ENCODE assay signal across 8 cellular contexts in the genomic region with DNA sequence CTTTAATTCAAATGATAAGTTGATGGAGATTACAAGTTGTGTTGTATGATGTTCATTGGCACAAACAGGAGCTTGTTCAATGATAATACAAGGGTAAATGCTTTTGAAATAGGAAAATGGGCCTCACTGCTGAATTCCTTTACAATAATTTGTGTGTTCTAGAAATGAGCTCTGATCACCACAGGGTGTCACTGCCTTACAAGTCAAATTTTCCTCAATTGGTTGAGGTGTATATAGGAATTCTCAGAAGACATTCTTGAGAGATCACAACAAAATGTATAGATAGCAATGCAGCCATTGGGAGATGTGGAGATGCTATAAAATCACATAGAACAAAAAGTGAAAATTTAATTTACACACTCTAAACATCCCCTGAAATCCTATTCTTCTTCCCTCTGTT. TPM values are rescaled to one million over a fixed set of nuclear protein-coding genes. Genes with fewer than 3 reads are reported as not detected.
DNase-seq lines count a peak whose midpoint lies in the region; ATAC-seq lines count a peak whose summit lies in the region.

No MANE protein-coding gene starts in this region.

- H3K36me3 Mint-ChIP-seq in activated naive CD4-positive, alpha-beta T cell treated with anti-CD3 and anti-CD28 coated beads for 36 hours (ENCODE audit: low read depth) = no peaks in the 10 kb centered on the region

- H3K4me1 Mint-ChIP-seq in activated naive CD4-positive, alpha-beta T cell treated with anti-CD3 and anti-CD28 coated beads for 36 hours (ENCODE audit: low read depth) = peaks cover 10% of the 10 kb centered on the region

- DNase-seq in activated naive CD4-positive, alpha-beta T cell treated with anti-CD3 and anti-CD28 coated beads for 36 hours = peak; percentile 32
- DNase-seq in activated naive CD4-positive, alpha-beta T cell (lab: John Stamatoyannopoulos, UW) = no peak
- DNase-seq in NCI-H1105 treated with DMSO at 0.1 percent for 48 hours (lab: John Stamatoyannopoulos, UW) (peak; percentile 0), cerebellar cortex (ENCODE audit: low spot score) (peak; percentile 4), pons (ENCODE audit: low spot score) (peak; percentile 34), GOT3 (lab: John Stamatoyannopoulos, UW) (no peak)

- intact Hi-C loops in activated naive CD4-positive, alpha-beta T cell treated with anti-CD3 and anti-CD28 coated beads for 36 hours (cut with micrococcal nuclease) = loop anchor here (1.0 to 10.0 kb wide), 6 partner anchors 101 to 697 kb away; no protein-coding TSS in a partner anchor

- no peak overlapping the region for H3K4me3 Mint-ChIP-seq in activated naive CD4-positive, alpha-beta T cell treated with anti-CD3 and anti-CD28 coated beads for 36 hours

- no peaks in the 10 kb centered on the region for H3K9me3 Mint-ChIP-seq in activated naive CD4-positive, alpha-beta T cell treated with anti-CD3 and anti-CD28 coated beads for 36 hours

- no peak for ATAC-seq in GM21515 (IDR thresholded peaks at IDR 0.05; ENCODE audit: unreplicated experiment)
- ATAC-seq in GM19023 (IDR thresholded peaks at IDR 0.05; ENCODE audit: unreplicated experiment) = no peak

- CTCF ChIA-PET in activated naive CD4-positive, alpha-beta T cell treated with anti-CD3 and anti-CD28 coated beads for 36 hours (lab: Charles Lee) = interaction anchor here (0.6 to 4.2 kb wide), 4 partner anchors 8 to 452 kb away, joined by 3 to 56 read pairs (median 4); partner anchors contain the start of gene NBDY

- no peaks in the 10 kb centered on the region for H3K27me3 Mint-ChIP-seq in activated naive CD4-positive, alpha-beta T cell treated with anti-CD3 and anti-CD28 coated beads for 36 hours (ENCODE audit: low read depth)

- no peak overlapping the region for H3K27ac Mint-ChIP-seq in activated naive CD4-positive, alpha-beta T cell treated with anti-CD3 and anti-CD28 coated beads for 36 hours

RNA-seq across cellular contexts. Expression of gene KLF8, which starts 49.6 kb away (rescaled TPM):
- total RNA-seq in activated naive CD4-positive, alpha-beta T cell treated with anti-CD3 and anti-CD28 coated beads for 36 hours = 1 to 10 TPM; 1.0 to 1.3 TPM

Comparison
In these comparisons a context has a peak if more than half of its experiments do, and no peak if none do; other contexts are left out.
1. DNase-seq: peak in activated naive CD4-positive, alpha-beta T cell treated with anti-CD3 and anti-CD28 coated beads for 36 hours (single experiment), NCI-H1105 treated with DMSO at 0.1 percent for 48 hours (single experiment), cerebellar cortex (single experiment) and pons (single experiment); none in activated naive CD4-positive, alpha-beta T cell (0 of 4) and GOT3 (single experiment).